11 cellular contexts compared by ENCODE assay signal in the genomic region with DNA sequence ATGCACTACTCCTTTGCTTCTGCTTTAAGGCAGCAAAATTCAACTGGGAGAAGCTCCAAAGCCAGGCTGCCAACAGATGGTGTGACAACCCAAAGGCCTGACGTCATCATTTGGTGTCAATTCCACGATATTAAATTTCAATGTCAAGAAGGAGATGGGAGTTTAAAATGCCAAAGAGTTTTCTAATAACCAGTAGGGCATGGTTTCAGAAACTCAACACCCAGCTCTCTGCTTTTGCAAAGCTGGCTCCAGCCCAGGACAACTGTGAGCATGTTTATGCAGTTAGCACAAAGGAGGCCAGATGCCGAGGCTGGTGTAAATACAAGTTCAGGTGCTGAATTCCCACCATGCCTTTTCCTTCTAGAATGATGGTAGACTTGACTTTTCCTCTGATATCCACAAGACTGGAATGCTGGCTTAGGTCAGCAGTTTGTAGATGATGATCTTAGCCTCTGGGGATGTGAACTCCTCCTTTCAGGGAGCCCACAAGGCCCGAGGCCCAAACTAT.
DNase-seq lines count a peak whose midpoint lies in the region; ATAC-seq, FAIRE-seq and TF ChIP-seq lines count a peak whose summit lies in the region.
"Had no signal": no experiment of that assay in that cellular context is flagged by ENCODE, and none has a peak within 500 bp of the region (broad histone marks: within the 10 kb centered on the region; RNA-seq: fewer than 3 reads in every experiment).

No MANE protein-coding gene starts in this region.

- DNase-seq in M059J (ENCODE audit: low read depth) (peak; percentile 91), astrocyte of the hippocampus (ENCODE audit: low read depth, low spot score) (peak; percentile 84), keratinocyte (ENCODE audit: low read depth, low spot score) (peak; percentile 50), SKM-1 treated with dmso at 0.1 percent for 144 hours (lab: John Stamatoyannopoulos, UW; ENCODE audit: unreplicated experiment) (no peak)
- DNase-seq: activated effector memory CD4-positive, alpha-beta T cell treated with anti-CD3 and anti-CD28 coated beads, Interleukin-2, amount 50 U/mL, for 16 hours; COR-L47 had no signal

- peaks cover 2% of the 10 kb centered on the region for H4K20me1 ChIP-seq in keratinocyte (ENCODE audit: control insufficient read depth, extremely low read depth, insufficient read depth, low read length)

- H3K79me2 ChIP-seq in ACC112 (ENCODE audit: control insufficient read depth, insufficient read depth, low read length, unreplicated experiment) (peaks cover 82% of the 10 kb centered on the region), keratinocyte (ENCODE audit: control insufficient read depth, insufficient read depth, low read length) (peaks cover 33% of the 10 kb centered on the region)

- H3K27ac ChIP-seq in ACC112 (ENCODE audit: low read depth, low read length) (peak overlapping the region; percentile 90), keratinocyte (ENCODE audit: control insufficient read depth, insufficient read depth, low read length) (no peak overlapping the region)

- H3K4me1 ChIP-seq in ACC112 (ENCODE audit: control insufficient read depth, insufficient read depth, low read length, unreplicated experiment), result peaks cover 62% of the 10 kb centered on the region
- H3K4me1 ChIP-seq in keratinocyte (ENCODE audit: control insufficient read depth, extremely low read depth, insufficient read depth, low read length), result peaks cover 14% of the 10 kb centered on the region

- H3K4me2 ChIP-seq in keratinocyte (ENCODE audit: control insufficient read depth, extremely low read depth, insufficient read depth, low read depth, low read length), result peak overlapping the region; percentile 39

- H3K36me3 ChIP-seq in ACC112 (ENCODE audit: insufficient read depth, low read length), result peaks cover 40% of the 10 kb centered on the region
- peaks cover 13 to 14% of the 10 kb centered on the region in 2 experiments for H3K36me3 ChIP-seq in keratinocyte (ENCODE audit: control insufficient read depth in 2 of 2, extremely low read depth in 1 of 2, insufficient read depth in 2 of 2, low read length in 2 of 2)
- H3K36me3 ChIP-seq: HAP-1 had no signal

- dilution Hi-C loops in keratinocyte (cut with MboI; ENCODE audit: extremely low pct_ligation_motif_present, low sequenced_read_pairs), result no loop called here

- no peaks in the 10 kb centered on the region for H3K9me3 ChIP-seq in keratinocyte (ENCODE audit: control insufficient read depth, low read depth, low read length)
- H3K9me3 ChIP-seq: HAP-1 had no signal

- H3K9ac ChIP-seq in keratinocyte (ENCODE audit: control insufficient read depth, extremely low read depth, insufficient read depth, low read length), result no peak overlapping the region

- no peak overlapping the region for H2AFZ ChIP-seq in ACC112 (ENCODE audit: low read length, unreplicated experiment)
- H2AFZ ChIP-seq in keratinocyte (ENCODE audit: control insufficient read depth, low read length), result no peak overlapping the region

- ATAC-seq in HG03469 (IDR thresholded peaks at IDR 0.05; ENCODE audit: unreplicated experiment), result no peak
- ATAC-seq in HG02970 (IDR thresholded peaks at IDR 0.05; ENCODE audit: low FRiP score, unreplicated experiment), result no peak
- no peak for ATAC-seq in HG02852 (IDR thresholded peaks at IDR 0.05; ENCODE audit: unreplicated experiment)

- TF ChIP-seq CTCF in keratinocyte (optimal IDR thresholded peaks at IDR 0.05 in 1 of 3, IDR thresholded peaks at IDR 0.05 in 1 of 3, conservative IDR thresholded peaks at IDR 0.05 in 1 of 3; ENCODE audit: extremely low read depth in 1 of 3, insufficient read depth in 2 of 3, low read length in 3 of 3), result no peak

- FAIRE-seq in keratinocyte (lab: Jason Lieb, UNC), result peak; percentile 69

- peak overlapping the region; percentile 77 for H3K4me3 ChIP-seq in ACC112 (ENCODE audit: low read depth, low read length)
- no peak overlapping the region for H3K4me3 ChIP-seq in keratinocyte (ENCODE audit: control insufficient read depth in 2 of 3, extremely low read depth in 1 of 3, insufficient read depth in 2 of 3, low read depth in 1 of 3, low read length in 3 of 3)
- H3K4me3 ChIP-seq: HAP-1 had no signal

- H3K27me3 ChIP-seq in ACC112 (ENCODE audit: insufficient read depth, low read length) (no peaks in the 10 kb centered on the region), keratinocyte (ENCODE audit: control insufficient read depth, extremely low read depth, insufficient read depth, low read length) (no peaks in the 10 kb centered on the region)

- peaks cover 2% of the 10 kb centered on the region for H3K9me1 ChIP-seq in keratinocyte (ENCODE audit: control insufficient read depth, extremely low read depth, insufficient read depth, low read length)
